1 cellular context compared by ENCODE assay signal in the genomic region with DNA sequence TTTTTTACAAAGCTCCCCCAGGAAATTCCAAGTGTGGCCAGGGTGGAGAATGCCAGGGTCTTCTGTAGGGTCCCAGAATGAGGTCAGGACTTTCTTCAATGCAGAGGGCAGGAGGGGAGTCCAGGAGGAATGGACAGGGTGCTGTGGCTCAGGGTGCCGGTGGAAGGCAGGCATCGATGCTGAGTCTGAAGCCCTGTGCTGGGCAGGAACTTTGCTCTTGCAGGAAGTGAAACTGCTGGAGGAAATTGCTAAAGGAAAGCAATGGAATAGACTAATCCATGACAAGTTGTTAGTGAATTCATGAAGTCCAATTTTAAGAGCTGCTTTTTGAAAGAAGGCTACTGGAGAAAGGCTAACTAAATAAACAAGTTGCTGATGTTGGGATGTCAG.
TF ChIP-seq lines count a peak whose summit lies in the region.

No MANE protein-coding gene starts in this region.

TF ChIP-seq in HepG2, 621 proteins besides CTCF, POLR2A, EP300 and RAD21:
- no peak for TF ChIP-seq TSC22D2 (CRISPR knock-in tag; IDR thresholded peaks at IDR 0.05; ENCODE audit: borderline replicate concordance)
- TF ChIP-seq ZNF225 (CRISPR knock-in tag; IDR thresholded peaks at IDR 0.05), result no peak
- TF ChIP-seq ZBTB20 (CRISPR knock-in tag; IDR thresholded peaks at IDR 0.05; ENCODE audit: borderline replicate concordance, low read depth), result no peak
- no peak for TF ChIP-seq SP2 (CRISPR knock-in tag; IDR thresholded peaks at IDR 0.05)
- no peak for TF ChIP-seq ZNF10 (CRISPR knock-in tag; IDR thresholded peaks at IDR 0.05; ENCODE audit: borderline replicate concordance, low read depth)
- TF ChIP-seq, protein P1, sequence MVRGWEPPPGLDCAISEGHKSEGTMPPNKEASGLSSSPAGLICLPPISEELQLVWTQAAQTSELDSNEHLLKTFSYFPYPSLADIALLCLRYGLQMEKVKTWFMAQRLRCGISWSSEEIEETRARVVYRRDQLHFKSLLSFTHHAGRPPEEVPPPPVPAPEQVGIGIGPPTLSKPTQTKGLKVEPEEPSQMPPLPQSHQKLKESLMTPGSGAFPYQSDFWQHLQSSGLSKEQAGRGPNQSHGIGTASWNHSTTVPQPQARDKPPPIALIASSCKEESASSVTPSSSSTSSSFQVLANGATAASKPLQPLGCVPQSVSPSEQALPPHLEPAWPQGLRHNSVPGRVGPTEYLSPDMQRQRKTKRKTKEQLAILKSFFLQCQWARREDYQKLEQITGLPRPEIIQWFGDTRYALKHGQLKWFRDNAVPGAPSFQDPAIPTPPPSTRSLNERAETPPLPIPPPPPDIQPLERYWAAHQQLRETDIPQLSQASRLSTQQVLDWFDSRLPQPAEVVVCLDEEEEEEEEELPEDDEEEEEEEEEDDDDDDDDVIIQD (CRISPR knock-in tag; IDR thresholded peaks at IDR 0.05; ENCODE audit: low read depth), result no peak
- TF ChIP-seq, protein P2, sequence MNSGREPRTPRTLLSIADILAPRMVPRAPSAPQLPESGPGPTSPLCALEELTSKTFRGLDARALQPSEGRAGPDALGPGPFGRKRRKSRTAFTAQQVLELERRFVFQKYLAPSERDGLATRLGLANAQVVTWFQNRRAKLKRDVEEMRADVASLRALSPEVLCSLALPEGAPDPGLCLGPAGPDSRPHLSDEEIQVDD (CRISPR knock-in tag; IDR thresholded peaks at IDR 0.05; ENCODE audit: borderline replicate concordance), result no peak
- TF ChIP-seq GTF3A (CRISPR knock-in tag; conservative IDR thresholded peaks at IDR 0.05), result no peak
- TF ChIP-seq, protein P3, sequence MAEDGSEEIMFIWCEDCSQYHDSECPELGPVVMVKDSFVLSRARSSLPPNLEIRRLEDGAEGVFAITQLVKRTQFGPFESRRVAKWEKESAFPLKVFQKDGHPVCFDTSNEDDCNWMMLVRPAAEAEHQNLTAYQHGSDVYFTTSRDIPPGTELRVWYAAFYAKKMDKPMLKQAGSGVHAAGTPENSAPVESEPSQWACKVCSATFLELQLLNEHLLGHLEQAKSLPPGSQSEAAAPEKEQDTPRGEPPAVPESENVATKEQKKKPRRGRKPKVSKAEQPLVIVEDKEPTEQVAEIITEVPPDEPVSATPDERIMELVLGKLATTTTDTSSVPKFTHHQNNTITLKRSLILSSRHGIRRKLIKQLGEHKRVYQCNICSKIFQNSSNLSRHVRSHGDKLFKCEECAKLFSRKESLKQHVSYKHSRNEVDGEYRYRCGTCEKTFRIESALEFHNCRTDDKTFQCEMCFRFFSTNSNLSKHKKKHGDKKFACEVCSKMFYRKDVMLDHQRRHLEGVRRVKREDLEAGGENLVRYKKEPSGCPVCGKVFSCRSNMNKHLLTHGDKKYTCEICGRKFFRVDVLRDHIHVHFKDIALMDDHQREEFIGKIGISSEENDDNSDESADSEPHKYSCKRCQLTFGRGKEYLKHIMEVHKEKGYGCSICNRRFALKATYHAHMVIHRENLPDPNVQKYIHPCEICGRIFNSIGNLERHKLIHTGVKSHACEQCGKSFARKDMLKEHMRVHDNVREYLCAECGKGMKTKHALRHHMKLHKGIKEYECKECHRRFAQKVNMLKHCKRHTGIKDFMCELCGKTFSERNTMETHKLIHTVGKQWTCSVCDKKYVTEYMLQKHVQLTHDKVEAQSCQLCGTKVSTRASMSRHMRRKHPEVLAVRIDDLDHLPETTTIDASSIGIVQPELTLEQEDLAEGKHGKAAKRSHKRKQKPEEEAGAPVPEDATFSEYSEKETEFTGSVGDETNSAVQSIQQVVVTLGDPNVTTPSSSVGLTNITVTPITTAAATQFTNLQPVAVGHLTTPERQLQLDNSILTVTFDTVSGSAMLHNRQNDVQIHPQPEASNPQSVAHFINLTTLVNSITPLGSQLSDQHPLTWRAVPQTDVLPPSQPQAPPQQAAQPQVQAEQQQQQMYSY (CRISPR knock-in tag; IDR thresholded peaks at IDR 0.05), result no peak
- no peak for TF ChIP-seq CAMTA2 (CRISPR knock-in tag; IDR thresholded peaks at IDR 0.05; ENCODE audit: borderline replicate concordance)
- TF ChIP-seq, protein P4, sequence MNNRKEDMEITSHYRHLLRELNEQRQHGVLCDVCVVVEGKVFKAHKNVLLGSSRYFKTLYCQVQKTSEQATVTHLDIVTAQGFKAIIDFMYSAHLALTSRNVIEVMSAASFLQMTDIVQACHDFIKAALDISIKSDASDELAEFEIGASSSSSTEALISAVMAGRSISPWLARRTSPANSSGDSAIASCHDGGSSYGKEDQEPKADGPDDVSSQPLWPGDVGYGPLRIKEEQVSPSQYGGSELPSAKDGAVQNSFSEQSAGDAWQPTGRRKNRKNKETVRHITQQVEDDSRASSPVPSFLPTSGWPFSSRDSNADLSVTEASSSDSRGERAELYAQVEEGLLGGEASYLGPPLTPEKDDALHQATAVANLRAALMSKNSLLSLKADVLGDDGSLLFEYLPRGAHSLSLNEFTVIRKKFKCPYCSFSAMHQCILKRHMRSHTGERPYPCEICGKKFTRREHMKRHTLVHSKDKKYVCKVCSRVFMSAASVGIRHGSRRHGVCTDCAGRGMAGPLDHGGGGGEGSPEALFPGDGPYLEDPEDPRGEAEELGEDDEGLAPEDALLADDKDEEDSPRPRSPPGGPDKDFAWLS (CRISPR knock-in tag; IDR thresholded peaks at IDR 0.05; ENCODE audit: borderline replicate concordance), result no peak
- no peak for TF ChIP-seq ZMAT3 (CRISPR knock-in tag; conservative IDR thresholded peaks at IDR 0.05)
